Comparison of ENCODE assay signal across 1 cellular context in the genomic region with DNA sequence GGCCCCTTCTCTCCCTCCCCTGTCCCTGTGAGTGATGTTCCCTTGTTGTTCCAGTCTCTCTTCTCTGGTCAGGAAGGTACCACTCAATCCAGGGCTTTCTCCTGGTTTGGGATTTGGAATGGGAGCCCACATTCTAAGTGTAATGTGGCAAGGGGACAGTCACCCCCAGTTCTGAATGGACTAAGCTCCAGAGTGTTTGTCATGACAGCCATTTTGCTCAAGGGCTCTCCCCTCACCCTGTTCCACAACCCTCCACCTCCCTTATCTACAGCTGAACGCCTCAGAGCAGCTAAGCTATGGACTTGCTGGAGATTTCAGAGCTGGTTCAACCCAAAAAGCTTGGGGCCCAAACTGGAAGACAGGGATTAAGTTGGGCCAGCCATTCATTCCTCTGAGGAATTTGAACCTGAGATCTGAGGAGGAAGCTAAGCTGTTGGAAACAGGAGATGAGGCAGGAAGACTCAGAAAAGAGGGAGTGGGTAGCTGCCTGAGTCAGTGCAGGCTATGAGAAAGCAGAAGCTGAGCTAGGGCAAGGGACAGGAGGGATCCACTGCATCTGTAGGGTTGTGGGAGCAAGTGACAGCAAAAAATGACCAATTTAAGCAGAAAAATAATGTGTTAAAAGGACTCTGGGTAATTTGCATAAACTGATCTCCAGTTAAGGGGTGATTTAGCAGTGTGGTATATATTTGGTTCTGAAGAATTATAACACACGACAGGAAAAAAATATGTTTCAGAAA.
TF ChIP-seq lines count a peak whose summit lies in the region.

No MANE protein-coding gene starts in this region.

TF ChIP-seq in HEK293, 187 proteins besides CTCF, POLR2A, EP300 and RAD21 (continued from another document):
- TF ChIP-seq, protein P1, sequence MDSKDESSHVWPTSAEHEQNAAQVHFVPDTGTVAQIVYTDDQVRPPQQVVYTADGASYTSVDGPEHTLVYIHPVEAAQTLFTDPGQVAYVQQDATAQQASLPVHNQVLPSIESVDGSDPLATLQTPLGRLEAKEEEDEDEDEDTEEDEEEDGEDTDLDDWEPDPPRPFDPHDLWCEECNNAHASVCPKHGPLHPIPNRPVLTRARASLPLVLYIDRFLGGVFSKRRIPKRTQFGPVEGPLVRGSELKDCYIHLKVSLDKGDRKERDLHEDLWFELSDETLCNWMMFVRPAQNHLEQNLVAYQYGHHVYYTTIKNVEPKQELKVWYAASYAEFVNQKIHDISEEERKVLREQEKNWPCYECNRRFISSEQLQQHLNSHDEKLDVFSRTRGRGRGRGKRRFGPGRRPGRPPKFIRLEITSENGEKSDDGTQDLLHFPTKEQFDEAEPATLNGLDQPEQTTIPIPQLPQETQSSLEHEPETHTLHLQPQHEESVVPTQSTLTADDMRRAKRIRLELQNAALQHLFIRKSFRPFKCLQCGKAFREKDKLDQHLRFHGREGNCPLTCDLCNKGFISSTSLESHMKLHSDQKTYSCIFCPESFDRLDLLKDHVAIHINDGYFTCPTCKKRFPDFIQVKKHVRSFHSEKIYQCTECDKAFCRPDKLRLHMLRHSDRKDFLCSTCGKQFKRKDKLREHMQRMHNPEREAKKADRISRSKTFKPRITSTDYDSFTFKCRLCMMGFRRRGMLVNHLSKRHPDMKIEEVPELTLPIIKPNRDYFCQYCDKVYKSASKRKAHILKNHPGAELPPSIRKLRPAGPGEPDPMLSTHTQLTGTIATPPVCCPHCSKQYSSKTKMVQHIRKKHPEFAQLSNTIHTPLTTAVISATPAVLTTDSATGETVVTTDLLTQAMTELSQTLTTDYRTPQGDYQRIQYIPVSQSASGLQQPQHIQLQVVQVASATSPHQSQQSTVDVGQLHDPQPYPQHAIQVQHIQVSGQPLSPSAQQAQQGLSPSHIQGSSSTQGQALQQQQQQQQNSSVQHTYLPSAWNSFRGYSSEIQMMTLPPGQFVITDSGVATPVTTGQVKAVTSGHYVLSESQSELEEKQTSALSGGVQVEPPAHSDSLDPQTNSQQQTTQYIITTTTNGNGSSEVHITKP (tag by site-specific recombination; IDR thresholded peaks at IDR 0.05) = 0 out of 2 replicates have a peak, but pooled peaks have one; percentile 35
- no peak for TF ChIP-seq ZNF426 (tag by site-specific recombination; IDR thresholded peaks at IDR 0.05)
- no peak for TF ChIP-seq ZNF560 (tag by site-specific recombination; IDR thresholded peaks at IDR 0.05; ENCODE audit: borderline replicate concordance)
- TF ChIP-seq ZNF561 (tag by site-specific recombination; IDR thresholded peaks at IDR 0.05; ENCODE audit: borderline replicate concordance) = no peak
- no peak for TF ChIP-seq ZNF211 (tag by site-specific recombination; IDR thresholded peaks at IDR 0.05; ENCODE audit: low read depth)
